Comparison of ENCODE assay signal across 24 cellular contexts in genomic region chr3:71315431-71315830, GRCh38.
DNase-seq lines count a peak whose midpoint lies in the region; ATAC-seq and TF ChIP-seq lines count a peak whose summit lies in the region.
"Had no signal": no experiment of that assay in that cellular context is flagged by ENCODE, and none has a peak within 500 bp of the region (broad histone marks: within the 10 kb centered on the region; RNA-seq: fewer than 3 reads in every experiment).

No MANE protein-coding gene starts in this region.

- no peaks in the 10 kb centered on the region for H3K9me3 ChIP-seq in CD4-positive, CD25-positive, alpha-beta regulatory T cell (ENCODE audit: control insufficient read depth in 2 of 2, low read length in 2 of 2)
- H3K9me3 ChIP-seq in prostate gland, result no peaks in the 10 kb centered on the region
- H3K9me3 ChIP-seq: adrenal gland, BE2C, gastrocnemius medialis, lower lobe of right lung, right atrium auricular region, tibial artery had no signal

- no peaks in the 10 kb centered on the region for H3K27me3 Mint-ChIP-seq in CD4-positive, CD25-positive, alpha-beta regulatory T cell
- no peaks in the 10 kb centered on the region for H3K27me3 Mint-ChIP-seq in dendritic cell treated with granulocyte-macrophage colony-stimulating factor and Interleukin-4, amounts not matched to agents 40 ng/mL and 50 ng/mL, for 4 days
- H3K27me3 Mint-ChIP-seq in nephron progenitor cell (ENCODE audit: low read depth, poor library complexity) (peaks cover 3% of the 10 kb centered on the region), WTC11 (ENCODE audit: low read depth) (no peaks in the 10 kb centered on the region)

- DNase-seq in CD4-positive, CD25-positive, alpha-beta regulatory T cell, result no peak
- peak; percentile 4 for DNase-seq in NB4 (ENCODE audit: low read depth)
- no peak for DNase-seq in nephron progenitor cell
- DNase-seq in prostate gland (ENCODE audit: low spot score), result no peak
- DNase-seq in WTC11 (ENCODE audit: low spot score), result no peak
- DNase-seq: activated gamma-delta T cell, activated T-cell treated with anti-CD3 and anti-CD28 coated beads for 4 hours, adrenal gland, BE2C, gastrocnemius medialis, lower lobe of right lung, MV-4-11, NCI-H146, NCI-H226, NCI-H69, Right ventricle myocardium superior, tibial artery had no signal

- no peaks in the 10 kb centered on the region for H3K27me3 ChIP-seq in CD4-positive, CD25-positive, alpha-beta regulatory T cell (ENCODE audit: control insufficient read depth, insufficient read depth, low read length)
- no peaks in the 10 kb centered on the region for H3K27me3 ChIP-seq in prostate gland (replicated peaks; ENCODE audit: insufficient read depth)
- H3K27me3 ChIP-seq: adrenal gland, BE2C, gastrocnemius medialis, right atrium auricular region, tibial artery had no signal

- TF ChIP-seq CTCF in NB4 (IDR thresholded peaks at IDR 0.05; ENCODE audit: low read depth, low read length) (no peak), nephron progenitor cell (IDR thresholded peaks at IDR 0.05) (no peak), prostate gland (IDR thresholded peaks at IDR 0.05) (no peak), WTC11 (IDR thresholded peaks at IDR 0.05) (no peak)

- intact Hi-C loops in dendritic cell treated with granulocyte-macrophage colony-stimulating factor and Interleukin-4, amounts not matched to agents 40 ng/mL and 50 ng/mL, for 4 days (cut with micrococcal nuclease), result no loop called here
- intact Hi-C loops in prostate gland (cut with DNase I), result loop anchor here (5.0 kb wide), 1 partner anchor 52 kb away; no protein-coding TSS in a partner anchor

- WGBS in prostate gland, result 92% methylated on average over 2 of the region's 2 CpGs

- H3K27ac Mint-ChIP-seq in CD4-positive, CD25-positive, alpha-beta regulatory T cell, result peak overlapping the region; percentile 84 to 90 (median 90)
- H3K27ac Mint-ChIP-seq in dendritic cell treated with granulocyte-macrophage colony-stimulating factor and Interleukin-4, amounts not matched to agents 40 ng/mL and 50 ng/mL, for 4 days, result peak overlapping the region; percentile 21
- no peak overlapping the region for H3K27ac Mint-ChIP-seq in nephron progenitor cell
- H3K27ac Mint-ChIP-seq in WTC11, result no peak overlapping the region

- no peak overlapping the region for H3K27ac ChIP-seq in CD4-positive, CD25-positive, alpha-beta regulatory T cell (ENCODE audit: insufficient read depth, low read length, poor library complexity, severe bottlenecking)
- H3K27ac ChIP-seq in prostate gland, result no peak overlapping the region
- H3K27ac ChIP-seq: adrenal gland, gastrocnemius medialis, lower lobe of right lung, parathyroid adenoma, right atrium auricular region, tibial artery had no signal

- TF ChIP-seq POLR2A in NB4 (IDR thresholded peaks at IDR 0.05; ENCODE audit: extremely low read depth, insufficient read length) (no peak), prostate gland (IDR thresholded peaks at IDR 0.05) (no peak)

- no peak overlapping the region for H3K4me3 Mint-ChIP-seq in CD4-positive, CD25-positive, alpha-beta regulatory T cell
- no peak overlapping the region for H3K4me3 Mint-ChIP-seq in dendritic cell treated with granulocyte-macrophage colony-stimulating factor and Interleukin-4, amounts not matched to agents 40 ng/mL and 50 ng/mL, for 4 days
- H3K4me3 Mint-ChIP-seq in nephron progenitor cell (peak overlapping the region; percentile 54), WTC11 (no peak overlapping the region)

- no peaks in the 10 kb centered on the region for H3K4me1 ChIP-seq in CD4-positive, CD25-positive, alpha-beta regulatory T cell (ENCODE audit: control insufficient read depth, insufficient read depth, low read length, poor library complexity, severe bottlenecking)
- H3K4me1 ChIP-seq in prostate gland (replicated peaks), result no peaks in the 10 kb centered on the region
- H3K4me1 ChIP-seq: BE2C had no signal

- no peaks in the 10 kb centered on the region for H3K9me3 Mint-ChIP-seq in CD4-positive, CD25-positive, alpha-beta regulatory T cell
- H3K9me3 Mint-ChIP-seq in dendritic cell treated with granulocyte-macrophage colony-stimulating factor and Interleukin-4, amounts not matched to agents 40 ng/mL and 50 ng/mL, for 4 days, result no peaks in the 10 kb centered on the region
- H3K9me3 Mint-ChIP-seq in nephron progenitor cell, result no peaks in the 10 kb centered on the region
- no peaks in the 10 kb centered on the region for H3K9me3 Mint-ChIP-seq in WTC11

- peaks cover 11% of the 10 kb centered on the region for H3K36me3 Mint-ChIP-seq in CD4-positive, CD25-positive, alpha-beta regulatory T cell
- no peaks in the 10 kb centered on the region for H3K36me3 Mint-ChIP-seq in dendritic cell treated with granulocyte-macrophage colony-stimulating factor and Interleukin-4, amounts not matched to agents 40 ng/mL and 50 ng/mL, for 4 days (ENCODE audit: low read depth)
- H3K36me3 Mint-ChIP-seq in nephron progenitor cell (ENCODE audit: low read depth) (peaks cover 16% of the 10 kb centered on the region), WTC11 (no peaks in the 10 kb centered on the region)

- H3K4me1 Mint-ChIP-seq in CD4-positive, CD25-positive, alpha-beta regulatory T cell, result peaks cover 12 to 62% (median 25%) of the 10 kb centered on the region in 4 donors
- H3K4me1 Mint-ChIP-seq in dendritic cell treated with granulocyte-macrophage colony-stimulating factor and Interleukin-4, amounts not matched to agents 40 ng/mL and 50 ng/mL, for 4 days (ENCODE audit: low read depth), result peaks cover 11% of the 10 kb centered on the region
- H3K4me1 Mint-ChIP-seq in nephron progenitor cell (peaks cover 54% of the 10 kb centered on the region), WTC11 (peaks cover 15% of the 10 kb centered on the region)

- H3K4me3 ChIP-seq in CD4-positive, CD25-positive, alpha-beta regulatory T cell (ENCODE audit: low read depth, low read length), result no peak overlapping the region
- no peak overlapping the region for H3K4me3 ChIP-seq in NB4 (ENCODE audit: low read depth, low read length)
- no peak overlapping the region for H3K4me3 ChIP-seq in prostate gland
- H3K4me3 ChIP-seq: adrenal gland, gastrocnemius medialis, lower lobe of right lung, right atrium auricular region, smooth muscle cell, tibial artery had no signal

- H3K36me3 ChIP-seq in CD4-positive, CD25-positive, alpha-beta regulatory T cell (ENCODE audit: control insufficient read depth, insufficient read depth, low read length), result peaks cover 4% of the 10 kb centered on the region
- H3K36me3 ChIP-seq in prostate gland, result no peaks in the 10 kb centered on the region
- H3K36me3 ChIP-seq: adrenal gland, BE2C, gastrocnemius medialis, lower lobe of right lung, right atrium auricular region, tibial artery had no signal

- ATAC-seq in CD4-positive, CD25-positive, alpha-beta regulatory T cell (ENCODE audit: low read depth in 2 of 2), result no peak
- ATAC-seq in HG03097 (IDR thresholded peaks at IDR 0.05; ENCODE audit: low FRiP score, unreplicated experiment), result no peak
- ATAC-seq in HG02852 (IDR thresholded peaks at IDR 0.05; ENCODE audit: unreplicated experiment), result no peak
- ATAC-seq in WTC11, result no peak
- ATAC-seq: gastrocnemius medialis, Panc1 had no signal

- CTCF ChIA-PET in WTC11 (lab: Charles Lee), result interaction anchor here (0.6 kb wide), 1 partner anchor 231 kb away, joined by 5 read pairs; no protein-coding TSS in a partner anchor

- POLR2A ChIA-PET in WTC11 (lab: Charles Lee), result no interaction called here

TF ChIP-seq in WTC11, 78 proteins besides CTCF, POLR2A, EP300 and RAD21:
- no peak for TF ChIP-seq SP1 (CRISPR knock-in tag; conservative IDR thresholded peaks at IDR 0.05)
- TF ChIP-seq SMAD4 (CRISPR knock-in tag; IDR thresholded peaks at IDR 0.05), result no peak
- no peak for TF ChIP-seq FOXP1 (CRISPR knock-in tag; IDR thresholded peaks at IDR 0.05; ENCODE audit: borderline replicate concordance)
- no peak for TF ChIP-seq NFYB (CRISPR knock-in tag; conservative IDR thresholded peaks at IDR 0.05; ENCODE audit: low read depth)
- no peak for TF ChIP-seq ZNF512 (CRISPR knock-in tag; IDR thresholded peaks at IDR 0.05; ENCODE audit: borderline replicate concordance)
- no peak for TF ChIP-seq KAT7 (CRISPR knock-in tag; IDR thresholded peaks at IDR 0.05; ENCODE audit: borderline replicate concordance)
- TF ChIP-seq, protein P1, sequence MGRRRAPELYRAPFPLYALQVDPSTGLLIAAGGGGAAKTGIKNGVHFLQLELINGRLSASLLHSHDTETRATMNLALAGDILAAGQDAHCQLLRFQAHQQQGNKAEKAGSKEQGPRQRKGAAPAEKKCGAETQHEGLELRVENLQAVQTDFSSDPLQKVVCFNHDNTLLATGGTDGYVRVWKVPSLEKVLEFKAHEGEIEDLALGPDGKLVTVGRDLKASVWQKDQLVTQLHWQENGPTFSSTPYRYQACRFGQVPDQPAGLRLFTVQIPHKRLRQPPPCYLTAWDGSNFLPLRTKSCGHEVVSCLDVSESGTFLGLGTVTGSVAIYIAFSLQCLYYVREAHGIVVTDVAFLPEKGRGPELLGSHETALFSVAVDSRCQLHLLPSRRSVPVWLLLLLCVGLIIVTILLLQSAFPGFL (CRISPR knock-in tag; IDR thresholded peaks at IDR 0.05; ENCODE audit: borderline replicate concordance), result no peak
- TF ChIP-seq NFATC4 (CRISPR knock-in tag; IDR thresholded peaks at IDR 0.05), result no peak
- no peak for TF ChIP-seq RORB (CRISPR knock-in tag; IDR thresholded peaks at IDR 0.05)
- TF ChIP-seq ZNF232 (CRISPR knock-in tag; IDR thresholded peaks at IDR 0.05), result no peak
TF ChIP-seq in WTC11: peak in this region for 0.

Comparison
In these comparisons a context has a peak if more than half of its experiments do, and no peak if none do; other contexts are left out.
1. H3K27ac Mint-ChIP-seq: peak in CD4-positive, CD25-positive, alpha-beta regulatory T cell (3 of 3) and dendritic cell treated with granulocyte-macrophage colony-stimulating factor and Interleukin-4, amounts not matched to agents 40 ng/mL and 50 ng/mL, for 4 days (single experiment); none in nephron progenitor cell (single experiment) and WTC11 (single experiment).